In genomic region chr9:130305381-130305780, GRCh38 we compare ENCODE assay signal across 25 cellular contexts. TPM values are rescaled to one million over a fixed set of nuclear protein-coding genes. Genes with fewer than 3 reads are reported as not detected.
A peak's percentile ranks its signal among the peaks of the same experiment; 100 is the strongest.
DNase-seq lines count a peak whose midpoint lies in the region; ATAC-seq and TF ChIP-seq lines count a peak whose summit lies in the region.
"Had no signal": no experiment of that assay in that cellular context is flagged by ENCODE, and none has a peak within 500 bp of the region (broad histone marks: within the 10 kb centered on the region; RNA-seq: fewer than 3 reads in every experiment).

No MANE protein-coding gene starts in this region.

- WGBS in heart left ventricle, 4 donors = 69 to 84% (median 80%) methylated on average over 4 of the region's 4 CpGs

- TF ChIP-seq POLR2A in heart left ventricle (IDR thresholded peaks at IDR 0.05) = no peak

- H3K4me1 Mint-ChIP-seq in progenitor cell of endocrine pancreas (ENCODE audit: low read depth) = no peaks in the 10 kb centered on the region
- H3K4me1 Mint-ChIP-seq: activated CD4-positive, alpha-beta T cell treated with anti-CD3 and anti-CD28 coated beads for 36 hours had no signal

- intact Hi-C loops in heart left ventricle (cut with DNase I) (no loop called here), posterior vena cava (cut with DNase I) (no loop called here)

- H3K27me3 ChIP-seq in MG63 (no peaks in the 10 kb centered on the region), heart left ventricle (no peaks in the 10 kb centered on the region)
- H3K27me3 ChIP-seq: vagina had no signal

- DNase-seq in AG10803 (ENCODE audit: low read depth) (peak; percentile 42), MG63 (peak; percentile 37), heart left ventricle (peak in 3 of 5 donors; percentile 63 to 75 (median 71)), posterior vena cava (ENCODE audit: low spot score) (peak; percentile 93), KBM-7 (no peak), progenitor cell of endocrine pancreas (ENCODE audit: low spot score, unreplicated experiment) (no peak), MV-4-11 (lab: John Stamatoyannopoulos, UW) (no peak)
- DNase-seq: activated CD4-positive, alpha-beta T cell treated with anti-CD3 and anti-CD28 coated beads for 36 hours; activated gamma-delta T cell; activated T-cell treated with anti-CD3 and anti-CD28 coated beads, Interleukin-2, amount 50 U/mL, for 1 hour; effector CD4-positive, alpha-beta T cell; foreskin keratinocyte; midbrain; MM.1S; NCI-H146; NCI-H526 treated with DMSO at 0.1 percent for 48 hours; nephron progenitor cell; T-helper 2 cell had no signal

- H3K4me1 ChIP-seq in heart left ventricle = peaks cover 0 to 51% (median 0%) of the 10 kb centered on the region in 12 donors
- H3K4me1 ChIP-seq: foreskin keratinocyte, left lung had no signal

- ATAC-seq in heart left ventricle (peak in 2 of 4 donors; percentile 40 to 42), HG03280 (IDR thresholded peaks at IDR 0.05; ENCODE audit: unreplicated experiment) (no peak)
- ATAC-seq: activated CD4-positive, alpha-beta T cell treated with anti-CD3 and anti-CD28 coated beads for 36 hours; foreskin keratinocyte; left lung; SK-N-SH treated with all-trans-retinoic acid at 6 μM for 48 hours had no signal

- H3K27ac Mint-ChIP-seq in progenitor cell of endocrine pancreas = no peak overlapping the region
- H3K27ac Mint-ChIP-seq: activated CD4-positive, alpha-beta T cell treated with anti-CD3 and anti-CD28 coated beads for 36 hours; nephron progenitor cell had no signal

- no peak overlapping the region for H3K4me3 ChIP-seq in AG10803 (ENCODE audit: low read length)
- no peak overlapping the region for H3K4me3 ChIP-seq in MG63
- no peak overlapping the region for H3K4me3 ChIP-seq in heart left ventricle
- H3K4me3 ChIP-seq: left lung, smooth muscle cell, suprapubic skin, vagina had no signal

- no peak overlapping the region for H3K4me3 Mint-ChIP-seq in progenitor cell of endocrine pancreas (ENCODE audit: low read depth)
- H3K4me3 Mint-ChIP-seq: activated CD4-positive, alpha-beta T cell treated with anti-CD3 and anti-CD28 coated beads for 36 hours; nephron progenitor cell had no signal

- in situ Hi-C loops in KBM-7 (cut with MboI; ENCODE audit: low pct_unique_long_range_greater_than_20kb, low sequenced_read_pairs) = no loop called here

- H3K9me3 ChIP-seq in MG63 (no peaks in the 10 kb centered on the region), heart left ventricle (no peaks in the 10 kb centered on the region)
- H3K9me3 ChIP-seq: left lung, suprapubic skin, vagina had no signal

- peaks cover 9% of the 10 kb centered on the region for H3K27me3 Mint-ChIP-seq in progenitor cell of endocrine pancreas

- no peaks in the 10 kb centered on the region for H3K9me3 Mint-ChIP-seq in progenitor cell of endocrine pancreas (ENCODE audit: low read depth)
- H3K9me3 Mint-ChIP-seq: nephron progenitor cell had no signal

- TF ChIP-seq CTCF in AG10803 (conservative IDR thresholded peaks at IDR 0.05; ENCODE audit: low read length) (no peak), heart left ventricle (IDR thresholded peaks at IDR 0.05) (no peak), progenitor cell of endocrine pancreas (IDR thresholded peaks at IDR 0.05; ENCODE audit: unreplicated experiment) (no peak)

- peak overlapping the region in 3 of 12 donors; percentile 47 to 81 (median 56) for H3K27ac ChIP-seq in heart left ventricle
- H3K27ac ChIP-seq: epithelial cell of prostate, foreskin keratinocyte, left lung, suprapubic skin, vagina had no signal

- no peaks in the 10 kb centered on the region for H3K36me3 ChIP-seq in MG63
- H3K36me3 ChIP-seq in heart left ventricle = peaks cover 0 to 16% (median 0%) of the 10 kb centered on the region in 9 donors
- H3K36me3 ChIP-seq: left lung, suprapubic skin, vagina had no signal

- no peaks in the 10 kb centered on the region for H3K36me3 Mint-ChIP-seq in progenitor cell of endocrine pancreas (ENCODE audit: insufficient read depth)

RNA-seq across cellular contexts. Expression of gene HMCN2, which starts 39.8 kb away (rescaled TPM):
- 0.20 TPM in 1 of 2 replicates, not detected in the other for total RNA-seq in MG63 (2014; rRNA removed; shearing (Covaris generic); ENCODE audit: low replicate concordance)
- total RNA-seq in heart left ventricle = 10 to 100 TPM in 1 of 9 donors, 1 to 10 TPM in 8; 2.3 to 10.4 (median 3.8) TPM
- 1 to 10 TPM; 4.3 to 4.4 TPM for polyA plus RNA-seq in heart left ventricle
- total RNA-seq in posterior vena cava = 100 to 1,000 TPM in 1 of 2 donors, 10 to 100 TPM in 1; 98.8 to 224 TPM
- 0.26 and 0.31 TPM in 2 replicates for total RNA-seq in progenitor cell of endocrine pancreas
- total RNA-seq: foreskin keratinocyte had no signal
- polyA plus RNA-seq: foreskin keratinocyte, smooth muscle cell had no signal

Comparison
In these comparisons a context has a peak if more than half of its experiments do, and no peak if none do; other contexts are left out.
1. DNase-seq: peak in AG10803 (single experiment), MG63 (single experiment), heart left ventricle (3 of 5) and posterior vena cava (single experiment); none in KBM-7 (single experiment), progenitor cell of endocrine pancreas (single experiment) and MV-4-11 (single experiment).
2. RNA of gene HMCN2, which starts 39.8 kb away (total RNA-seq): 98.8 to 224 TPM in posterior vena cava; 2.3 to 10.4 TPM in heart left ventricle, 0.26 to 0.31 TPM in progenitor cell of endocrine pancreas and 0.20 TPM in MG63; every median in the first group is over 4 times any median in the second.